Comparison of ENCODE assay signal across 9 cellular contexts in the genomic region with DNA sequence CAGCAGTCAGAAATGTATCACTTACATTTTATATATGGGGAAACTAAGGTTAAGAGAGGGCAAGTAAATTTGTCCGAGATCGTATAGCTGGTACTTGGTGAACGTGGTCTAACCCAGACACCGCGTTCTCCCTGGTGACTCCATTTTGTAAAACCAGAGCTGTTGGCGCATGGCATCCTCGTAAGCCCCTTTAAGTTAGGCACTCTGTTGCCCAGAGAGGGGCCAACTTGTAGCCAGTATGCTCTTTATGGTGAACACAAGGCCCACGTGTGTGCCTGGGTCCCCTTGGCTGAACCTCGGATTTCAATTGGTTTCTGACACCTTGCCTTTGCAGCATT. TPM values are rescaled to one million over a fixed set of nuclear protein-coding genes. Genes with fewer than 3 reads are reported as not detected.
A peak's percentile ranks its signal among the peaks of the same experiment; 100 is the strongest.
DNase-seq lines count a peak whose midpoint lies in the region; ATAC-seq lines count a peak whose summit lies in the region.
"Had no signal": no experiment of that assay in that cellular context is flagged by ENCODE, and none has a peak within 500 bp of the region (broad histone marks: within the 10 kb centered on the region; RNA-seq: fewer than 3 reads in every experiment).

No MANE protein-coding gene starts in this region.

- peaks cover 13% of the 10 kb centered on the region for H3K4me1 Mint-ChIP-seq in activated naive CD4-positive, alpha-beta T cell treated with anti-CD3 and anti-CD28 coated beads, Interleukin-2, amount 10 ng/mL, durations not matched to agents 7 days and 5 days
- peaks cover 12 to 17% of the 10 kb centered on the region in 2 donors for H3K4me1 Mint-ChIP-seq in immature natural killer cell

- no peak for DNase-seq in activated naive CD4-positive, alpha-beta T cell treated with anti-CD3 and anti-CD28 coated beads, Interleukin-2, amount 10 ng/mL, durations not matched to agents 7 days and 5 days
- DNase-seq in activated naive CD4-positive, alpha-beta T cell (lab: John Stamatoyannopoulos, UW) = no peak
- DNase-seq in activated CD8-positive, alpha-beta memory T cell treated with anti-CD3 and anti-CD28 coated beads, Interleukin-2, amount 50 U/mL, for 4 hours = peak; percentile 17
- DNase-seq in immature natural killer cell (no peak), retina (no peak), NCI-H187 treated with DMSO at 0.1 percent for 48 hours (lab: John Stamatoyannopoulos, UW) (no peak)

- peak overlapping the region; percentile 98 for H3K27ac ChIP-seq in thymus (ENCODE audit: low read depth)

- CTCF ChIA-PET in activated naive CD4-positive, alpha-beta T cell treated with anti-CD3 and anti-CD28 coated beads, Interleukin-2, amount 10 ng/mL, durations not matched to agents 7 days and 5 days (lab: Charles Lee) = interaction anchor here (1.5 to 2.9 kb wide), 2 partner anchors 40 to 73 kb away, joined by 4 to 12 read pairs; partner anchors contain the start of gene ZNF518A

- H3K4me3 Mint-ChIP-seq in activated naive CD4-positive, alpha-beta T cell treated with anti-CD3 and anti-CD28 coated beads, Interleukin-2, amount 10 ng/mL, durations not matched to agents 7 days and 5 days = peak overlapping the region; percentile 92
- peak overlapping the region; percentile 93 to 97 (median 94) for H3K4me3 Mint-ChIP-seq in immature natural killer cell

- H3K4me3 ChIP-seq in thymus (ENCODE audit: low read length) = peak overlapping the region; percentile 92

- no peaks in the 10 kb centered on the region for H3K36me3 ChIP-seq in thymus (ENCODE audit: control insufficient read depth, insufficient read depth)

- H3K27me3 Mint-ChIP-seq in activated naive CD4-positive, alpha-beta T cell treated with anti-CD3 and anti-CD28 coated beads, Interleukin-2, amount 10 ng/mL, durations not matched to agents 7 days and 5 days = peaks cover 23% of the 10 kb centered on the region
- H3K27me3 Mint-ChIP-seq in immature natural killer cell (ENCODE audit: low read depth in 3 of 3) = peaks cover 24 to 43% (median 31%) of the 10 kb centered on the region in 3 donors

- peaks cover 3% of the 10 kb centered on the region for H3K9me3 ChIP-seq in thymus (ENCODE audit: control insufficient read depth)
- H3K9me3 ChIP-seq: mucosa of descending colon had no signal

- peaks cover 17% of the 10 kb centered on the region for H3K27me3 ChIP-seq in thymus (ENCODE audit: control insufficient read depth, insufficient read depth)

- peaks cover 14% of the 10 kb centered on the region for H3K36me3 Mint-ChIP-seq in activated naive CD4-positive, alpha-beta T cell treated with anti-CD3 and anti-CD28 coated beads, Interleukin-2, amount 10 ng/mL, durations not matched to agents 7 days and 5 days
- peaks cover 5 to 19% (median 6%) of the 10 kb centered on the region in 3 donors for H3K36me3 Mint-ChIP-seq in immature natural killer cell

- H3K27ac Mint-ChIP-seq in activated naive CD4-positive, alpha-beta T cell treated with anti-CD3 and anti-CD28 coated beads, Interleukin-2, amount 10 ng/mL, durations not matched to agents 7 days and 5 days = peak overlapping the region; percentile 99
- peak overlapping the region; percentile 97 to 99 (median 98) for H3K27ac Mint-ChIP-seq in immature natural killer cell

- no peaks in the 10 kb centered on the region for H3K4me1 ChIP-seq in thymus (ENCODE audit: control insufficient read depth, insufficient read depth, low read length)

- WGBS in thymus = 87% methylated on average over 9 of the region's 9 CpGs

- H3K9me3 Mint-ChIP-seq in activated naive CD4-positive, alpha-beta T cell treated with anti-CD3 and anti-CD28 coated beads, Interleukin-2, amount 10 ng/mL, durations not matched to agents 7 days and 5 days = peaks cover 7% of the 10 kb centered on the region
- H3K9me3 Mint-ChIP-seq in immature natural killer cell = peaks cover 0 to 15% (median 5%) of the 10 kb centered on the region in 6 donors

- no peak for ATAC-seq in HG03175 (IDR thresholded peaks at IDR 0.05; ENCODE audit: unreplicated experiment)

RNA-seq across cellular contexts. Expression of gene ZNF518A, which starts 39.7 kb away (rescaled TPM):
- polyA plus RNA-seq in immature natural killer cell (10 to 100 TPM in 2 of 3 donors, 1 to 10 TPM in 1; 8.6 to 15.9 (median 14.9) TPM), thymus (15.8 TPM)

RNA-seq across cellular contexts. Expression of gene CCNJ, which starts 47.0 kb away (rescaled TPM):
- under 1 TPM in 2 of 3 donors, not detected in 1; 0.33 to 0.83 TPM for polyA plus RNA-seq in immature natural killer cell
- polyA plus RNA-seq in thymus = 4.1 TPM
